Comparison of ENCODE assay signal across 2 cellular contexts in the genomic region with DNA sequence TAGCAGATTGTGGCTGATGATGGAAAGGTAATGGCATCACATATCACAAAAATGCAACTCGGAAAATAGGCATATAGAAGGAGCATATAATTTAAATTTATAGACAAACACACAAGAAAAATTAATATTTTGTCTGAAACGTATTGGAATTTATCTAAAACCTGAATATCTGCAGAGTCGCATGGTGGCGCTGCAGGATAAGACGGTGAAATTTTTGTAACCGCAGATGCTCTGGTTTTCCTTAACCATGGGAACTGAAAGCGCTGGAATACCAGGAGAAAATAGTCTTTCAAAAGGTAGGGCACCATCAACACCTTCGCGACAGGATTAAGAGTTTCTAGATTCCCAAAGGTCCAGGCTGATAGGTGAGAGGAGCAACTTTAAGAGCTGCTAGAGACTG.
TF ChIP-seq lines count a peak whose summit lies in the region.

No MANE protein-coding gene starts in this region.

TF ChIP-seq in SK-N-SH, 30 proteins besides CTCF, POLR2A, EP300 and RAD21 (continued from another document):
- TF ChIP-seq, protein P1, sequence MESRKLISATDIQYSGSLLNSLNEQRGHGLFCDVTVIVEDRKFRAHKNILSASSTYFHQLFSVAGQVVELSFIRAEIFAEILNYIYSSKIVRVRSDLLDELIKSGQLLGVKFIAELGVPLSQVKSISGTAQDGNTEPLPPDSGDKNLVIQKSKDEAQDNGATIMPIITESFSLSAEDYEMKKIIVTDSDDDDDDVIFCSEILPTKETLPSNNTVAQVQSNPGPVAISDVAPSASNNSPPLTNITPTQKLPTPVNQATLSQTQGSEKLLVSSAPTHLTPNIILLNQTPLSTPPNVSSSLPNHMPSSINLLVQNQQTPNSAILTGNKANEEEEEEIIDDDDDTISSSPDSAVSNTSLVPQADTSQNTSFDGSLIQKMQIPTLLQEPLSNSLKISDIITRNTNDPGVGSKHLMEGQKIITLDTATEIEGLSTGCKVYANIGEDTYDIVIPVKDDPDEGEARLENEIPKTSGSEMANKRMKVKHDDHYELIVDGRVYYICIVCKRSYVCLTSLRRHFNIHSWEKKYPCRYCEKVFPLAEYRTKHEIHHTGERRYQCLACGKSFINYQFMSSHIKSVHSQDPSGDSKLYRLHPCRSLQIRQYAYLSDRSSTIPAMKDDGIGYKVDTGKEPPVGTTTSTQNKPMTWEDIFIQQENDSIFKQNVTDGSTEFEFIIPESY (IDR thresholded peaks at IDR 0.05; ENCODE audit: borderline replicate concordance, low read depth), result no peak

TF ChIP-seq in SK-N-SH treated with all-trans-retinoic acid at 6 μM for 48 hours, 23 proteins besides CTCF, POLR2A, EP300 and RAD21 (continued from another document):
- TF ChIP-seq, protein P2, sequence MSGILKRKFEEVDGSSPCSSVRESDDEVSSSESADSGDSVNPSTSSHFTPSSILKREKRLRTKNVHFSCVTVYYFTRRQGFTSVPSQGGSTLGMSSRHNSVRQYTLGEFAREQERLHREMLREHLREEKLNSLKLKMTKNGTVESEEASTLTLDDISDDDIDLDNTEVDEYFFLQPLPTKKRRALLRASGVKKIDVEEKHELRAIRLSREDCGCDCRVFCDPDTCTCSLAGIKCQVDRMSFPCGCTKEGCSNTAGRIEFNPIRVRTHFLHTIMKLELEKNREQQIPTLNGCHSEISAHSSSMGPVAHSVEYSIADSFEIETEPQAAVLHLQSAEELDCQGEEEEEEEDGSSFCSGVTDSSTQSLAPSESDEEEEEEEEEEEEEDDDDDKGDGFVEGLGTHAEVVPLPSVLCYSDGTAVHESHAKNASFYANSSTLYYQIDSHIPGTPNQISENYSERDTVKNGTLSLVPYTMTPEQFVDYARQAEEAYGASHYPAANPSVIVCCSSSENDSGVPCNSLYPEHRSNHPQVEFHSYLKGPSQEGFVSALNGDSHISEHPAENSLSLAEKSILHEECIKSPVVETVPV (CRISPR knock-in tag; IDR thresholded peaks at IDR 0.05), result no peak
- TF ChIP-seq ZC3H10 (CRISPR knock-in tag; IDR thresholded peaks at IDR 0.05) (no peak), TCF4 (CRISPR knock-in tag; IDR thresholded peaks at IDR 0.05; ENCODE audit: borderline replicate concordance) (no peak), CSDC2 (CRISPR knock-in tag; IDR thresholded peaks at IDR 0.05) (no peak), OSR1 (CRISPR knock-in tag; IDR thresholded peaks at IDR 0.05) (no peak)
- TF ChIP-seq, protein P3, sequence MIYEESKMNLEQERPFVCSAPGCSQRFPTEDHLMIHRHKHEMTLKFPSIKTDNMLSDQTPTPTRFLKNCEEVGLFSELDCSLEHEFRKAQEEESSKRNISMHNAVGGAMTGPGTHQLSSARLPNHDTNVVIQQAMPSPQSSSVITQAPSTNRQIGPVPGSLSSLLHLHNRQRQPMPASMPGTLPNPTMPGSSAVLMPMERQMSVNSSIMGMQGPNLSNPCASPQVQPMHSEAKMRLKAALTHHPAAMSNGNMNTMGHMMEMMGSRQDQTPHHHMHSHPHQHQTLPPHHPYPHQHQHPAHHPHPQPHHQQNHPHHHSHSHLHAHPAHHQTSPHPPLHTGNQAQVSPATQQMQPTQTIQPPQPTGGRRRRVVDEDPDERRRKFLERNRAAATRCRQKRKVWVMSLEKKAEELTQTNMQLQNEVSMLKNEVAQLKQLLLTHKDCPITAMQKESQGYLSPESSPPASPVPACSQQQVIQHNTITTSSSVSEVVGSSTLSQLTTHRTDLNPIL (CRISPR knock-in tag; IDR thresholded peaks at IDR 0.05; ENCODE audit: low read depth), result no peak
